Comparison of ENCODE assay signal across 22 cellular contexts in genomic region chr3:46412786-46413298, GRCh38. TPM values are rescaled to one million over a fixed set of nuclear protein-coding genes. Genes with fewer than 3 reads are reported as not detected.
"Had no signal": no experiment of that assay in that cellular context is flagged by ENCODE, and none has a peak within 500 bp of the region (broad histone marks: within the 10 kb centered on the region; RNA-seq: fewer than 3 reads in every experiment).

No MANE protein-coding gene starts in this region.

- H3K4me3 ChIP-seq: cardiac muscle cell, dorsolateral prefrontal cortex had no signal

- H3K27ac ChIP-seq: cardiac muscle cell, parathyroid adenoma had no signal

- H3K36me3 Mint-ChIP-seq: activated CD4-positive, alpha-beta memory T cell treated with anti-CD3 and anti-CD28 coated beads for 36 hours; natural killer cell had no signal

- H3K4me3 Mint-ChIP-seq: activated B cell treated with CpG ODN at 0.5 μM for 24 hours; activated CD4-positive, alpha-beta memory T cell treated with anti-CD3 and anti-CD28 coated beads for 36 hours; activated naive CD8-positive, alpha-beta T cell treated with anti-CD3 and anti-CD28 coated beads, Interleukin-2, amount 10 ng/mL, durations not matched to agents 7 days and 5 days; activated T-cell treated with anti-CD3 and anti-CD28 coated beads, Interleukin-2, amount 50 U/mL, for 24 hours; endodermal cell; natural killer cell; stimulated activated naive CD8-positive, alpha-beta T cell treated with anti-CD3 and anti-CD28 coated beads, Interleukin-15, amount 100 ng/mL, for 72 hours; T-helper 2 cell treated with Interferon-gamma antibody and Interleukin-4, amounts not matched to agents 5 μg/mL and 100 μg/mL, for 36 hours had no signal

- H3K4me1 ChIP-seq: parathyroid adenoma had no signal

- H3K27me3 Mint-ChIP-seq: activated B cell treated with CpG ODN at 0.5 μM for 24 hours; activated CD4-positive, alpha-beta memory T cell treated with anti-CD3 and anti-CD28 coated beads for 36 hours; activated naive CD8-positive, alpha-beta T cell treated with anti-CD3 and anti-CD28 coated beads, Interleukin-2, amount 10 ng/mL, durations not matched to agents 7 days and 5 days; activated T-cell treated with anti-CD3 and anti-CD28 coated beads, Interleukin-2, amount 50 U/mL, for 24 hours; stimulated activated naive CD8-positive, alpha-beta T cell treated with anti-CD3 and anti-CD28 coated beads, Interleukin-15, amount 100 ng/mL, for 72 hours had no signal

- H3K9me3 Mint-ChIP-seq: activated B cell treated with CpG ODN at 0.5 μM for 24 hours; activated CD4-positive, alpha-beta memory T cell treated with anti-CD3 and anti-CD28 coated beads for 36 hours; activated naive CD8-positive, alpha-beta T cell treated with anti-CD3 and anti-CD28 coated beads, Interleukin-2, amount 10 ng/mL, durations not matched to agents 7 days and 5 days; activated T-cell treated with anti-CD3 and anti-CD28 coated beads, Interleukin-2, amount 50 U/mL, for 24 hours; activated T-helper 2 cell treated with anti-CD3 and anti-CD28 coated beads, Interferon-gamma antibody, Interleukin-2, Interleukin-4, amounts not matched to agents 10 μg/mL and 5 μg/mL and 100 μg/mL, durations not matched to agents 14 hours and 24 hours and 36 hours; endodermal cell; natural killer cell; stimulated activated naive CD8-positive, alpha-beta T cell treated with anti-CD3 and anti-CD28 coated beads, Interleukin-15, amount 100 ng/mL, for 72 hours; T-helper 2 cell treated with Interferon-gamma antibody and Interleukin-4, amounts not matched to agents 5 μg/mL and 100 μg/mL, for 36 hours had no signal

- ATAC-seq: natural killer cell; stimulated activated naive CD8-positive, alpha-beta T cell treated with anti-CD3 and anti-CD28 coated beads, Interleukin-15, amount 100 ng/mL, for 72 hours had no signal

- H3K27ac Mint-ChIP-seq: activated B cell treated with CpG ODN at 0.5 μM for 24 hours; activated CD4-positive, alpha-beta memory T cell treated with anti-CD3 and anti-CD28 coated beads for 36 hours; activated naive CD8-positive, alpha-beta T cell treated with anti-CD3 and anti-CD28 coated beads, Interleukin-2, amount 10 ng/mL, durations not matched to agents 7 days and 5 days; activated T-cell treated with anti-CD3 and anti-CD28 coated beads, Interleukin-2, amount 50 U/mL, for 24 hours; activated T-helper 2 cell treated with anti-CD3 and anti-CD28 coated beads, Interferon-gamma antibody, Interleukin-2, Interleukin-4, amounts not matched to agents 10 μg/mL and 5 μg/mL and 100 μg/mL, durations not matched to agents 14 hours and 24 hours and 36 hours; endodermal cell; natural killer cell; T-helper 2 cell treated with Interferon-gamma antibody and Interleukin-4, amounts not matched to agents 5 μg/mL and 100 μg/mL, for 36 hours had no signal

- DNase-seq: activated B cell treated with CpG ODN at 0.5 μM for 24 hours; activated CD4-positive, alpha-beta memory T cell treated with anti-CD3 and anti-CD28 coated beads for 36 hours; activated CD4-positive, alpha-beta T cell treated with anti-CD3 and anti-CD28 coated beads for 4 hours; activated naive CD4-positive, alpha-beta T cell treated with Interleukin-2 at 50 U/mL for 16 hours; activated naive CD8-positive, alpha-beta T cell treated with anti-CD3 and anti-CD28 coated beads, Interleukin-2, amount 10 ng/mL, durations not matched to agents 7 days and 5 days; activated T-cell treated with anti-CD3 and anti-CD28 coated beads, Interleukin-2, amount 50 U/mL, for 24 hours; amygdala; dorsolateral prefrontal cortex; endodermal cell; foreskin melanocyte; natural killer cell; stimulated activated naive CD8-positive, alpha-beta T cell treated with anti-CD3 and anti-CD28 coated beads, Interleukin-15, amount 100 ng/mL, for 72 hours; trophoblast cell had no signal

- H3K36me3 ChIP-seq: cardiac muscle cell had no signal

- H3K27me3 ChIP-seq: cardiac muscle cell, dorsolateral prefrontal cortex had no signal

RNA-seq across cellular contexts. Expression of gene CCRL2, which starts 5.8 kb away (rescaled TPM):
- total RNA-seq: endodermal cell, epithelial cell of proximal tubule, renal cortical epithelial cell had no signal

RNA-seq across cellular contexts. Expression of gene CCR5, which starts 42.1 kb away (rescaled TPM):
- total RNA-seq: cardiac muscle cell, endodermal cell, epithelial cell of proximal tubule, kidney epithelial cell, renal cortical epithelial cell, temporal lobe had no signal
- polyA plus RNA-seq: cardiac muscle cell had no signal

RNA-seq across cellular contexts. Expression of gene LTF, which starts 51.9 kb away (rescaled TPM):
- total RNA-seq: activated B cell treated with CpG ODN at 0.5 μM for 24 hours; activated CD4-positive, alpha-beta memory T cell treated with anti-CD3 and anti-CD28 coated beads for 36 hours; activated naive CD8-positive, alpha-beta T cell treated with anti-CD3 and anti-CD28 coated beads, Interleukin-2, amount 10 ng/mL, durations not matched to agents 7 days and 5 days; activated T-helper 2 cell treated with anti-CD3 and anti-CD28 coated beads, Interferon-gamma antibody, Interleukin-2, Interleukin-4, amounts not matched to agents 10 μg/mL and 5 μg/mL and 100 μg/mL, durations not matched to agents 14 hours and 24 hours and 36 hours; cardiac muscle cell; epithelial cell of proximal tubule; fibroblast of lung; kidney epithelial cell had no signal
- polyA plus RNA-seq: cardiac muscle cell, fibroblast of lung had no signal

RNA-seq across cellular contexts. Expression of gene CCR2, which starts 58.9 kb away (rescaled TPM):
- total RNA-seq: cardiac muscle cell, endodermal cell, epithelial cell of proximal tubule, kidney epithelial cell, renal cortical epithelial cell had no signal
- polyA plus RNA-seq: cardiac muscle cell, fibroblast of lung had no signal
